ENCODE assay signal across 8 cellular contexts in genomic region chr10:30027057-30028005, GRCh38.
DNase-seq lines count a peak whose midpoint lies in the region; ATAC-seq lines count a peak whose summit lies in the region.

No MANE protein-coding gene starts in this region.

- H3K27ac ChIP-seq in BLaER1 treated with 17β-estradiol and CSF1 and Interleukin-3, amounts not matched to agents 10 nM and 100 nM, result peak overlapping the region in 10 of 11 experiments; percentile 51 to 94 (median 86); a peak in 20 of 22 replicates
- peak overlapping the region; percentile 46 for H3K27ac ChIP-seq in angular gyrus (ENCODE audit: low read depth, low read length)

- H3K9me3 ChIP-seq in BLaER1 treated with 17β-estradiol and CSF1 and Interleukin-3, amounts not matched to agents 10 nM and 100 nM (replicated peaks in 1 of 11), result peaks cover 0 to 3% (median 0%) of the 10 kb centered on the region in 11 experiments; a peak in 1 of 22 replicates

- H3K4me3 ChIP-seq in BLaER1 treated with 17β-estradiol and CSF1 and Interleukin-3, amounts not matched to agents 10 nM and 100 nM, result peak overlapping the region; percentile 39 to 71 (median 61)

- peak; percentile 90 for ATAC-seq in HG03378 (IDR thresholded peaks at IDR 0.05; ENCODE audit: unreplicated experiment)
- peak; percentile 95 to 98 for ATAC-seq in stimulated activated naive B cell treated with anti-CD40 and anti-IgM and Interleukin-4, amounts not matched to agents 10 μg/mL and 1 μg/mL and 100 μg/mL, for 72 hours (replicated peaks)

- peak overlapping the region; percentile 91 to 99 (median 95) for H3K4me2 ChIP-seq in BLaER1 treated with 17β-estradiol and CSF1 and Interleukin-3, amounts not matched to agents 10 nM and 100 nM

- no peaks in the 10 kb centered on the region for H4K20me1 ChIP-seq in BLaER1 treated with 17β-estradiol and CSF1 and Interleukin-3, amounts not matched to agents 10 nM and 100 nM

- no peaks in the 10 kb centered on the region for H3K9me3 Mint-ChIP-seq in stimulated activated naive B cell treated with anti-CD40 and anti-IgM and Interleukin-4, amounts not matched to agents 10 μg/mL and 1 μg/mL and 100 μg/mL, for 72 hours

- DNase-seq in GM19238 (ENCODE audit: insufficient read length, low spot score) (peak; percentile 66), T-helper 22 cell (ENCODE audit: low read depth) (peak; percentile 80), medulla oblongata (ENCODE audit: extremely low spot score) (peak; percentile 13), NCI-H82 treated with DMSO at 0.1 percent for 48 hours (lab: John Stamatoyannopoulos, UW; ENCODE audit: unreplicated experiment) (no peak)
- peak; percentile 82 for DNase-seq in stimulated activated naive B cell treated with anti-CD40 and anti-IgM and Interleukin-4, amounts not matched to agents 10 μg/mL and 1 μg/mL and 100 μg/mL, for 72 hours

- peaks cover 0 to 16% (median 0%) of the 10 kb centered on the region in 11 experiments; a peak in 1 of 22 replicates for H3K36me3 ChIP-seq in BLaER1 treated with 17β-estradiol and CSF1 and Interleukin-3, amounts not matched to agents 10 nM and 100 nM

- peak overlapping the region; percentile 92 for H3K27ac Mint-ChIP-seq in stimulated activated naive B cell treated with anti-CD40 and anti-IgM and Interleukin-4, amounts not matched to agents 10 μg/mL and 1 μg/mL and 100 μg/mL, for 72 hours

- H3K27me3 Mint-ChIP-seq in stimulated activated naive B cell treated with anti-CD40 and anti-IgM and Interleukin-4, amounts not matched to agents 10 μg/mL and 1 μg/mL and 100 μg/mL, for 72 hours, result peaks cover 0 to 4% of the 10 kb centered on the region in 2 donors

- no peaks in the 10 kb centered on the region for H3K27me3 ChIP-seq in BLaER1 treated with 17β-estradiol and CSF1 and Interleukin-3, amounts not matched to agents 10 nM and 100 nM

- peak overlapping the region; percentile 23 to 85 (median 81); a peak in 20 of 22 replicates for H3K9ac ChIP-seq in BLaER1 treated with 17β-estradiol and CSF1 and Interleukin-3, amounts not matched to agents 10 nM and 100 nM

- H3K4me1 ChIP-seq in BLaER1 treated with 17β-estradiol and CSF1 and Interleukin-3, amounts not matched to agents 10 nM and 100 nM, result peaks cover 27 to 76% (median 66%) of the 10 kb centered on the region in 10 experiments

- H3K4me3 Mint-ChIP-seq in stimulated activated naive B cell treated with anti-CD40 and anti-IgM and Interleukin-4, amounts not matched to agents 10 μg/mL and 1 μg/mL and 100 μg/mL, for 72 hours, result peak overlapping the region; percentile 73 to 83

- peaks cover 17 to 24% of the 10 kb centered on the region in 2 donors for H3K4me1 Mint-ChIP-seq in stimulated activated naive B cell treated with anti-CD40 and anti-IgM and Interleukin-4, amounts not matched to agents 10 μg/mL and 1 μg/mL and 100 μg/mL, for 72 hours

- H3K36me3 Mint-ChIP-seq in stimulated activated naive B cell treated with anti-CD40 and anti-IgM and Interleukin-4, amounts not matched to agents 10 μg/mL and 1 μg/mL and 100 μg/mL, for 72 hours, result no peaks in the 10 kb centered on the region
